Comparison of ENCODE assay signal across 18 cellular contexts in genomic region chr2:214706986-214707385, GRCh38.
DNase-seq lines count a peak whose midpoint lies in the region; ATAC-seq, FAIRE-seq and TF ChIP-seq lines count a peak whose summit lies in the region.
"Had no signal": no experiment of that assay in that cellular context is flagged by ENCODE, and none has a peak within 500 bp of the region (broad histone marks: within the 10 kb centered on the region; RNA-seq: fewer than 3 reads in every experiment).

No MANE protein-coding gene starts in this region.

- H3K9me3 ChIP-seq in BE2C (no peaks in the 10 kb centered on the region), HUES64 (ENCODE audit: insufficient read depth, low read depth, low read length) (no peaks in the 10 kb centered on the region), left lung (no peaks in the 10 kb centered on the region), spleen (peaks cover 0 to 2% (median 0%) of the 10 kb centered on the region in 8 donors)
- H3K9me3 ChIP-seq: tibial artery had no signal

- FAIRE-seq in bronchial epithelial cell (lab: Jason Lieb, UNC) = no peak
- FAIRE-seq: D721Med had no signal

- H3K36me3 ChIP-seq in BE2C (no peaks in the 10 kb centered on the region), HUES64 (ENCODE audit: insufficient read depth, low read length) (no peaks in the 10 kb centered on the region), bronchial epithelial cell (ENCODE audit: control insufficient read depth, insufficient read depth, low read length) (no peaks in the 10 kb centered on the region), left lung (no peaks in the 10 kb centered on the region), spleen (no peaks in the 10 kb centered on the region)
- H3K36me3 ChIP-seq: brain microvascular endothelial cell, tibial artery had no signal

- H3K27me3 ChIP-seq in BE2C (no peaks in the 10 kb centered on the region), HUES64 (ENCODE audit: insufficient read depth, low read length) (no peaks in the 10 kb centered on the region), bronchial epithelial cell (ENCODE audit: control insufficient read depth, insufficient read depth, low read length) (no peaks in the 10 kb centered on the region), left lung (no peaks in the 10 kb centered on the region), spleen (replicated peaks in 1 of 7) (no peaks in the 10 kb centered on the region)
- H3K27me3 ChIP-seq: brain microvascular endothelial cell, foreskin keratinocyte, tibial artery had no signal

- 42% methylated on average over 1 of the region's 2 CpGs for WGBS in HUES64
- 64 to 72% (median 66%) methylated on average over 2 of the region's 2 CpGs for WGBS in spleen, 5 donors

- peak overlapping the region; percentile 51; the same call in 1 of the 2 replicates for H3K9ac ChIP-seq in HUES64 (ENCODE audit: low read depth, low read length)

- H3K4me3 ChIP-seq in BE2C (ENCODE audit: low read depth, low read length) (no peak overlapping the region), HUES64 (ENCODE audit: low read length) (no peak overlapping the region), bronchial epithelial cell (ENCODE audit: low read depth, low read length) (no peak overlapping the region), left lung (no peak overlapping the region), spleen (no peak overlapping the region)
- H3K4me3 ChIP-seq: tibial artery had no signal

- H3K4me1 ChIP-seq in BE2C (peaks cover 6% of the 10 kb centered on the region), HUES64 (ENCODE audit: insufficient read depth, low read length) (peaks cover 14% of the 10 kb centered on the region), left lung (no peaks in the 10 kb centered on the region), spleen (no peaks in the 10 kb centered on the region)
- H3K4me1 ChIP-seq: foreskin keratinocyte had no signal

- TF ChIP-seq CTCF in BE2C (IDR thresholded peaks at IDR 0.05; ENCODE audit: low read depth, low read length) (no peak), bronchial epithelial cell (IDR thresholded peaks at IDR 0.05; ENCODE audit: insufficient read depth, low read length, severe bottlenecking) (no peak), left lung (IDR thresholded peaks at IDR 0.05) (no peak), spleen (IDR thresholded peaks at IDR 0.05 in 8 of 11, conservative IDR thresholded peaks at IDR 0.05 in 3 of 11) (no peak)

- intact Hi-C loops in left lung (cut with DNase I) = no loop called here
- intact Hi-C loops in spleen (cut with DNase I; ENCODE audit: low total_unique reads) = no loop called here

- H3K27ac ChIP-seq in HUES64 (ENCODE audit: low read depth, low read length) (peak overlapping the region; percentile 62; the same call in 1 of the 2 replicates), left lung (no peak overlapping the region), spleen (no peak overlapping the region)
- H3K27ac ChIP-seq: brain microvascular endothelial cell, foreskin keratinocyte, tibial artery had no signal

- DNase-seq in BE2C (peak; percentile 25), bronchial epithelial cell (ENCODE audit: low read depth) (peak; percentile 15), left lung (no peak), glomerular visceral epithelial cell (ENCODE audit: extremely low spot score) (no peak), activated gamma-delta T cell treated with Interleukin-2 at 50 U/mL for 16 hours (no peak), superior temporal gyrus (ENCODE audit: extremely low spot score) (no peak), spleen (no peak)
- DNase-seq: activated CD8-positive, alpha-beta T cell treated with anti-CD3 and anti-CD28 coated beads for 36 hours; activated effector memory CD4-positive, alpha-beta T cell treated with Interleukin-2 at 50 U/mL for 16 hours; brain microvascular endothelial cell; H7; NCI-H2081 treated with DMSO at 0.1 percent for 48 hours; stimulated activated CD4-positive, alpha-beta T cell treated with anti-CD3 and anti-CD28 coated beads, Interleukin-1b, Interleukin-23, amount 100 ng/mL, for 48 hours; stimulated activated CD8-positive, alpha-beta memory T cell treated with anti-CD3 and anti-CD28 coated beads, Interleukin-4, amount 100 ng/mL, for 48 hours; tibial artery had no signal

- peak; percentile 73 for ATAC-seq in left lung
- ATAC-seq: activated CD8-positive, alpha-beta T cell treated with anti-CD3 and anti-CD28 coated beads for 36 hours; foreskin keratinocyte had no signal

- TF ChIP-seq POLR2A in spleen (IDR thresholded peaks at IDR 0.05) = no peak

Comparison
In these comparisons a context has a peak if more than half of its experiments do, and no peak if none do; other contexts are left out.
1. DNase-seq: peak in BE2C (single experiment) and bronchial epithelial cell (single experiment); none in left lung (0 of 2), glomerular visceral epithelial cell (single experiment), activated gamma-delta T cell treated with Interleukin-2 at 50 U/mL for 16 hours (single experiment), superior temporal gyrus (single experiment) and spleen (single experiment).